In the genomic region with DNA sequence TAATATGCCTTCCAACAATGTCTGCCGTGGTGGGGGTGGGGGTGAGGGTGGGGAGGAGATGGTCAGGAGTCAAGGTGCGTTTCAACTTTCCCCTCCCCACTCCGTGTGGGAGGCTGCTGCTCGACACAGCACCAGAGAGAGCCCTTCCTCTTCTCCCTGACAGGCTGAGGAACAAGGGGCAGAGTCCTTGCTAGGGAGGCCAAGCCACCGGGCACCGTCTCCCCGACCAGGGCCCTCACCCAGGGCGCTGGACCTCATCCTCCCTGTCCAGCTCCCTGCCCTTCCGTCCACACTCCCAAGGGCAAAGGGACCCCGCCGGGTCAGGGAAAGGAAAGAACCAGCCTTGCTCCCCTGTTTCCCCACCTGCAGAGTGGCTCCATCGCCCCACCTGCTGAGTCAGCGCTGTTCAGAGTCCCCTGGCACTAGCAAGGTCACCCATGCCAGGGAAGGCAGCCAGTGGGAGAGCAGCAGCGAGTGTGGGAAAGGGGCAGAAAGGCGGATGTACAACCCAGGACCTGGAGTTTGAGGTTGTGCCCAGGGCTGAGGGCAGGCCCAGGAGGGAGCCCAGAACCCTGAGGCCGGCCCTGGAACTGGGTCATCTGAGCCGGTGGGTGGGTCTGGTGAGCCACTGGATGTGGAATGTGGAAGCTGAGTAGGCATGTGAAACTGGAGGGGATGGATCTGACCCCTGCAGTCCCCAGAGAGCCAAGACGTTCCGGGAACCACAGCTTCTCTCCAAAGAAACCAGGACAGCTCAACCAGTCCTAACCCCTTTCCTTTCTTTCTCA, we compare ENCODE assay signal across 11 cellular contexts. TPM values are rescaled to one million over a fixed set of nuclear protein-coding genes. Genes with fewer than 3 reads are reported as not detected.
DNase-seq lines count a peak whose midpoint lies in the region; ATAC-seq lines count a peak whose summit lies in the region.
"Had no signal": no experiment of that assay in that cellular context is flagged by ENCODE, and none has a peak within 500 bp of the region (broad histone marks: within the 10 kb centered on the region; RNA-seq: fewer than 3 reads in every experiment).

No MANE protein-coding gene starts in this region.

- H3K4me3 Mint-ChIP-seq in activated T-helper 1 cell treated with anti-CD3 and anti-CD28 coated beads, Interleukin-12 subunit alpha, Interleukin-12 subunit beta, Interleukin-2, Interleukin-4 antibody, amounts not matched to agents 30 ng/mL and 10 ng/mL and 1 ng/mL, durations not matched to agents 14 hours and 24 hours and 36 hours = no peak overlapping the region
- no peak overlapping the region for H3K4me3 Mint-ChIP-seq in activated T-cell treated with anti-CD3 and anti-CD28 coated beads, Interleukin-2, amount 50 U/mL, for 72 hours
- H3K4me3 Mint-ChIP-seq: activated naive CD8-positive, alpha-beta T cell treated with anti-CD3 and anti-CD28 coated beads, Interleukin-2, amount 50 U/mL, for 24 hours had no signal

- intact Hi-C loops in activated T-helper 1 cell treated with anti-CD3 and anti-CD28 coated beads, Interleukin-12 subunit alpha, Interleukin-12 subunit beta, Interleukin-2, Interleukin-4 antibody, amounts not matched to agents 30 ng/mL and 10 ng/mL and 1 ng/mL, durations not matched to agents 14 hours and 24 hours and 36 hours (cut with micrococcal nuclease) = no loop called here

- no peak overlapping the region for H3K27ac Mint-ChIP-seq in activated T-helper 1 cell treated with anti-CD3 and anti-CD28 coated beads, Interleukin-12 subunit alpha, Interleukin-12 subunit beta, Interleukin-2, Interleukin-4 antibody, amounts not matched to agents 30 ng/mL and 10 ng/mL and 1 ng/mL, durations not matched to agents 14 hours and 24 hours and 36 hours
- H3K27ac Mint-ChIP-seq in activated T-cell treated with anti-CD3 and anti-CD28 coated beads, Interleukin-2, amount 50 U/mL, for 72 hours = no peak overlapping the region
- H3K27ac Mint-ChIP-seq: activated naive CD8-positive, alpha-beta T cell treated with anti-CD3 and anti-CD28 coated beads, Interleukin-2, amount 50 U/mL, for 24 hours had no signal

- no peak for ATAC-seq in activated T-cell treated with anti-CD3 and anti-CD28 coated beads, Interleukin-2, amount 50 U/mL, for 72 hours (replicated peaks in 1 of 2)
- ATAC-seq: activated naive CD8-positive, alpha-beta T cell treated with anti-CD3 and anti-CD28 coated beads, Interleukin-2, amount 50 U/mL, for 24 hours had no signal

- no peaks in the 10 kb centered on the region for H3K36me3 Mint-ChIP-seq in activated T-helper 1 cell treated with anti-CD3 and anti-CD28 coated beads, Interleukin-12 subunit alpha, Interleukin-12 subunit beta, Interleukin-2, Interleukin-4 antibody, amounts not matched to agents 30 ng/mL and 10 ng/mL and 1 ng/mL, durations not matched to agents 14 hours and 24 hours and 36 hours (ENCODE audit: low read depth)
- no peaks in the 10 kb centered on the region for H3K36me3 Mint-ChIP-seq in activated T-cell treated with anti-CD3 and anti-CD28 coated beads, Interleukin-2, amount 50 U/mL, for 72 hours (ENCODE audit: insufficient read depth in 2 of 2)

- H3K9me3 Mint-ChIP-seq in activated T-helper 1 cell treated with anti-CD3 and anti-CD28 coated beads, Interleukin-12 subunit alpha, Interleukin-12 subunit beta, Interleukin-2, Interleukin-4 antibody, amounts not matched to agents 30 ng/mL and 10 ng/mL and 1 ng/mL, durations not matched to agents 14 hours and 24 hours and 36 hours = no peaks in the 10 kb centered on the region
- H3K9me3 Mint-ChIP-seq in activated T-cell treated with anti-CD3 and anti-CD28 coated beads, Interleukin-2, amount 50 U/mL, for 72 hours = no peaks in the 10 kb centered on the region
- H3K9me3 Mint-ChIP-seq: activated naive CD8-positive, alpha-beta T cell treated with anti-CD3 and anti-CD28 coated beads, Interleukin-2, amount 50 U/mL, for 24 hours had no signal

- DNase-seq in EL = peak; percentile 76
- peak; percentile 14 for DNase-seq in amniotic epithelial cell (ENCODE audit: low read depth)
- peak in 33 of 51 donors; percentile 10 to 78 (median 46) for DNase-seq in hypothalamus (lab: John Stamatoyannopoulos, UW)
- peak; percentile 11 for DNase-seq in putamen (ENCODE audit: low spot score)
- DNase-seq in DMS 273 (lab: John Stamatoyannopoulos, UW; ENCODE audit: unreplicated experiment) = no peak
- DNase-seq in activated T-helper 1 cell treated with anti-CD3 and anti-CD28 coated beads, Interleukin-12 subunit alpha, Interleukin-12 subunit beta, Interleukin-2, Interleukin-4 antibody, amounts not matched to agents 30 ng/mL and 10 ng/mL and 1 ng/mL, durations not matched to agents 14 hours and 24 hours and 36 hours (ENCODE audit: low spot score) = no peak
- no peak for DNase-seq in activated T-cell treated with anti-CD3 and anti-CD28 coated beads, Interleukin-2, amount 50 U/mL, for 72 hours
- DNase-seq in effector CD8-positive, alpha-beta T cell (lab: John Stamatoyannopoulos, UW) = no peak
- DNase-seq: activated CD8-positive, alpha-beta memory T cell treated with anti-CD3 and anti-CD28 coated beads for 24 hours; activated naive CD8-positive, alpha-beta T cell treated with anti-CD3 and anti-CD28 coated beads, Interleukin-2, amount 50 U/mL, for 24 hours; NCI-H1694 treated with DMSO at 0.1 percent for 48 hours had no signal

- H3K4me1 Mint-ChIP-seq in activated T-helper 1 cell treated with anti-CD3 and anti-CD28 coated beads, Interleukin-12 subunit alpha, Interleukin-12 subunit beta, Interleukin-2, Interleukin-4 antibody, amounts not matched to agents 30 ng/mL and 10 ng/mL and 1 ng/mL, durations not matched to agents 14 hours and 24 hours and 36 hours (ENCODE audit: low read depth) = no peaks in the 10 kb centered on the region
- no peaks in the 10 kb centered on the region for H3K4me1 Mint-ChIP-seq in activated T-cell treated with anti-CD3 and anti-CD28 coated beads, Interleukin-2, amount 50 U/mL, for 72 hours (ENCODE audit: low read depth)
- H3K4me1 Mint-ChIP-seq: activated naive CD8-positive, alpha-beta T cell treated with anti-CD3 and anti-CD28 coated beads, Interleukin-2, amount 50 U/mL, for 24 hours had no signal

- peaks cover 5% of the 10 kb centered on the region for H3K27me3 Mint-ChIP-seq in activated T-helper 1 cell treated with anti-CD3 and anti-CD28 coated beads, Interleukin-12 subunit alpha, Interleukin-12 subunit beta, Interleukin-2, Interleukin-4 antibody, amounts not matched to agents 30 ng/mL and 10 ng/mL and 1 ng/mL, durations not matched to agents 14 hours and 24 hours and 36 hours (ENCODE audit: insufficient read depth)
- peaks cover 7% of the 10 kb centered on the region for H3K27me3 Mint-ChIP-seq in activated T-cell treated with anti-CD3 and anti-CD28 coated beads, Interleukin-2, amount 50 U/mL, for 72 hours (ENCODE audit: low read depth)

RNA-seq across cellular contexts. Expression of a gene that starts 47.2 kb away (rescaled TPM):
- 30.0 and 33.4 TPM in 2 replicates for total RNA-seq in activated T-helper 1 cell treated with anti-CD3 and anti-CD28 coated beads, Interleukin-12 subunit alpha, Interleukin-12 subunit beta, Interleukin-2, Interleukin-4 antibody, amounts not matched to agents 30 ng/mL and 10 ng/mL and 1 ng/mL, durations not matched to agents 14 hours and 24 hours and 36 hours
- 10 to 100 TPM; 26.1 to 32.8 TPM for total RNA-seq in activated T-cell treated with anti-CD3 and anti-CD28 coated beads, Interleukin-2, amount 50 U/mL, for 72 hours

Comparison
In these comparisons a context has a peak if more than half of its experiments do, and no peak if none do; other contexts are left out.
1. DNase-seq: peak in EL (single experiment), amniotic epithelial cell (single experiment), hypothalamus (33 of 51) and putamen (single experiment); none in DMS 273 (single experiment), activated T-helper 1 cell treated with anti-CD3 and anti-CD28 coated beads, Interleukin-12 subunit alpha, Interleukin-12 subunit beta, Interleukin-2, Interleukin-4 antibody, amounts not matched to agents 30 ng/mL and 10 ng/mL and 1 ng/mL, durations not matched to agents 14 hours and 24 hours and 36 hours (single experiment), activated T-cell treated with anti-CD3 and anti-CD28 coated beads, Interleukin-2, amount 50 U/mL, for 72 hours (0 of 2) and effector CD8-positive, alpha-beta T cell (single experiment).